ENCODE assay signal across 16 cellular contexts in genomic region chr19:11160119-11160768, GRCh38. TPM values are rescaled to one million over a fixed set of nuclear protein-coding genes. Genes with fewer than 3 reads are reported as not detected.
DNase-seq lines count a peak whose midpoint lies in the region; ATAC-seq and TF ChIP-seq lines count a peak whose summit lies in the region.
"Had no signal": no experiment of that assay in that cellular context is flagged by ENCODE, and none has a peak within 500 bp of the region (broad histone marks: within the 10 kb centered on the region; RNA-seq: fewer than 3 reads in every experiment).

No MANE protein-coding gene starts in this region.

- peaks cover 4% of the 10 kb centered on the region for H3K79me2 ChIP-seq in MM.1S (ENCODE audit: low read length)

- no peak overlapping the region for H3K4me3 ChIP-seq in esophagus muscularis mucosa
- H3K4me3 ChIP-seq in right lobe of liver, result no peak overlapping the region
- no peak overlapping the region for H3K4me3 ChIP-seq in upper lobe of left lung
- no peak overlapping the region for H3K4me3 ChIP-seq in MM.1S (ENCODE audit: low read length)
- H3K4me3 ChIP-seq: skin epidermis had no signal

- TF ChIP-seq CTCF in esophagus muscularis mucosa (IDR thresholded peaks at IDR 0.05) (no peak), right lobe of liver (IDR thresholded peaks at IDR 0.05) (peak in 1 of 4 donors; percentile 6), upper lobe of left lung (IDR thresholded peaks at IDR 0.05) (peak in 1 of 6 experiments; percentile 9), MM.1S (IDR thresholded peaks at IDR 0.05; ENCODE audit: low read length) (no peak)

- H3K4me2 ChIP-seq in MM.1S (ENCODE audit: low read depth, low read length), result no peak overlapping the region

- no peaks in the 10 kb centered on the region for H3K27me3 ChIP-seq in esophagus muscularis mucosa
- H3K27me3 ChIP-seq in right lobe of liver, result no peaks in the 10 kb centered on the region
- H3K27me3 ChIP-seq in upper lobe of left lung, result no peaks in the 10 kb centered on the region
- no peaks in the 10 kb centered on the region for H3K27me3 ChIP-seq in MM.1S (replicated peaks; ENCODE audit: insufficient read depth, low read length)

- H3K36me3 ChIP-seq in esophagus muscularis mucosa (peaks cover 0 to 7% (median 3%) of the 10 kb centered on the region in 4 donors), right lobe of liver (no peaks in the 10 kb centered on the region), upper lobe of left lung (peaks cover 0 to 11% (median 0%) of the 10 kb centered on the region in 4 donors), MM.1S (replicated peaks; ENCODE audit: insufficient read depth, low read length) (no peaks in the 10 kb centered on the region)

- H3K4me1 ChIP-seq in esophagus muscularis mucosa (peaks cover 72 to 97% (median 86%) of the 10 kb centered on the region in 4 donors), right lobe of liver (peaks cover 0 to 48% (median 19%) of the 10 kb centered on the region in 4 donors), upper lobe of left lung (peaks cover 26 to 34% (median 33%) of the 10 kb centered on the region in 4 donors), MM.1S (ENCODE audit: low read length) (peaks cover 5% of the 10 kb centered on the region; the same call in 1 of the 2 replicates)

- ATAC-seq in right lobe of liver, result peak; percentile 2 to 20 (median 8)
- no peak for ATAC-seq in upper lobe of left lung (ENCODE audit: low FRiP score in 2 of 2)
- no peak for ATAC-seq in HG02610 (IDR thresholded peaks at IDR 0.05; ENCODE audit: unreplicated experiment)
- ATAC-seq: activated CD8-positive, alpha-beta T cell treated with anti-CD3 and anti-CD28 coated beads for 36 hours; naive thymus-derived CD4-positive, alpha-beta T cell had no signal

- H3K27ac ChIP-seq in esophagus muscularis mucosa (replicated peaks in 1 of 4), result peak overlapping the region; percentile 89 to 92 (median 92)
- peak overlapping the region; percentile 63 to 94 (median 91) for H3K27ac ChIP-seq in right lobe of liver
- peak overlapping the region; percentile 28 to 76 (median 52) for H3K27ac ChIP-seq in upper lobe of left lung
- no peak overlapping the region for H3K27ac ChIP-seq in MM.1S (ENCODE audit: low read length)
- H3K27ac ChIP-seq: epithelial cell of prostate had no signal

- H3F3A ChIP-seq in MM.1S (ENCODE audit: insufficient read depth, low read length), result no peaks in the 10 kb centered on the region

- H4K20me1 ChIP-seq in MM.1S (ENCODE audit: insufficient read depth, low read length), result no peaks in the 10 kb centered on the region

- no peaks in the 10 kb centered on the region for H3K9me2 ChIP-seq in MM.1S (replicated peaks; ENCODE audit: insufficient read depth, low read length)

- DNase-seq in NCI-H2171 treated with DMSO at 0.1 percent for 48 hours (lab: John Stamatoyannopoulos, UW), result peak; percentile 17
- no peak for DNase-seq in NCI-H2171 (lab: John Stamatoyannopoulos, UW)
- DNase-seq in esophagus muscularis mucosa (ENCODE audit: extremely low spot score), result no peak
- DNase-seq in right lobe of liver, result no peak
- DNase-seq in upper lobe of left lung, result no peak
- DNase-seq in MM.1S, result no peak
- DNase-seq in kidney glomerular epithelial cell (lab: John Stamatoyannopoulos, UW), result no peak
- DNase-seq: activated CD8-positive, alpha-beta T cell treated with anti-CD3 and anti-CD28 coated beads for 36 hours; activated naive CD4-positive, alpha-beta T cell treated with Interleukin-2 at 50 U/mL for 16 hours; naive thymus-derived CD4-positive, alpha-beta T cell; NCI-H1092; NCI-H524 treated with DMSO at 0.1 percent for 48 hours; T1000 had no signal

- no peak overlapping the region for H3K9ac ChIP-seq in MM.1S (ENCODE audit: low read length)

- TF ChIP-seq EP300 in esophagus muscularis mucosa (IDR thresholded peaks at IDR 0.05) (no peak), upper lobe of left lung (IDR thresholded peaks at IDR 0.05) (no peak)

- H2AFZ ChIP-seq in MM.1S (ENCODE audit: low read length), result no peak overlapping the region

- 38% methylated on average over 7 of the region's 7 CpGs for WGBS in esophagus muscularis mucosa
- 33% methylated on average over 7 of the region's 7 CpGs for WGBS in right lobe of liver (ENCODE audit: insufficient coverage, low coverage, low lambda C conversion rate, missing lambda C conversion rate)
- 49 to 58% methylated on average over 7 of the region's 7 CpGs for WGBS in upper lobe of left lung, 2 donors

- TF ChIP-seq POLR2A in esophagus muscularis mucosa (IDR thresholded peaks at IDR 0.05; ENCODE audit: low read depth) (no peak), right lobe of liver (IDR thresholded peaks at IDR 0.05) (no peak), upper lobe of left lung (IDR thresholded peaks at IDR 0.05) (no peak)

- intact Hi-C loops in esophagus muscularis mucosa (cut with DNase I) (no loop called here), right lobe of liver (cut with DNase I) (no loop called here)

- no peaks in the 10 kb centered on the region for H3K9me3 ChIP-seq in esophagus muscularis mucosa
- no peaks in the 10 kb centered on the region for H3K9me3 ChIP-seq in right lobe of liver
- peaks cover 0 to 9% (median 0%) of the 10 kb centered on the region in 4 donors for H3K9me3 ChIP-seq in upper lobe of left lung
- H3K9me3 ChIP-seq in MM.1S (replicated peaks; ENCODE audit: insufficient read depth, low read length), result no peaks in the 10 kb centered on the region

RNA-seq across cellular contexts. Expression of gene SPC24, which starts 4.7 kb away (rescaled TPM):
- 1 to 10 TPM; 1.4 to 6.6 (median 3.4) TPM for total RNA-seq in esophagus muscularis mucosa
- total RNA-seq in right lobe of liver, result 1 to 10 TPM in 5 of 6 experiments, under 1 TPM in 1; 0.90 to 3.8 (median 2.2) TPM
- 10 to 100 TPM in 1 of 6 donors, 1 to 10 TPM in 4, not detected in 1; 1.4 to 13.3 (median 2.1) TPM for total RNA-seq in upper lobe of left lung

RNA-seq across cellular contexts. Expression of gene KANK2, which starts 37.1 kb away (rescaled TPM):
- 1,000 to 10,000 TPM; 1,125 to 1,746 (median 1,157) TPM for total RNA-seq in esophagus muscularis mucosa
- 10 to 100 TPM; 36.3 to 65.4 (median 50.4) TPM for total RNA-seq in right lobe of liver
- total RNA-seq in upper lobe of left lung, result 100 to 1,000 TPM; 144 to 295 (median 240) TPM

Comparison
In these comparisons a context has a peak if more than half of its experiments do, and no peak if none do; other contexts are left out.
1. ATAC-seq: peak in right lobe of liver (4 of 4); none in upper lobe of left lung (0 of 2) and HG02610 (single experiment).